8 cellular contexts compared by ENCODE assay signal in the genomic region with DNA sequence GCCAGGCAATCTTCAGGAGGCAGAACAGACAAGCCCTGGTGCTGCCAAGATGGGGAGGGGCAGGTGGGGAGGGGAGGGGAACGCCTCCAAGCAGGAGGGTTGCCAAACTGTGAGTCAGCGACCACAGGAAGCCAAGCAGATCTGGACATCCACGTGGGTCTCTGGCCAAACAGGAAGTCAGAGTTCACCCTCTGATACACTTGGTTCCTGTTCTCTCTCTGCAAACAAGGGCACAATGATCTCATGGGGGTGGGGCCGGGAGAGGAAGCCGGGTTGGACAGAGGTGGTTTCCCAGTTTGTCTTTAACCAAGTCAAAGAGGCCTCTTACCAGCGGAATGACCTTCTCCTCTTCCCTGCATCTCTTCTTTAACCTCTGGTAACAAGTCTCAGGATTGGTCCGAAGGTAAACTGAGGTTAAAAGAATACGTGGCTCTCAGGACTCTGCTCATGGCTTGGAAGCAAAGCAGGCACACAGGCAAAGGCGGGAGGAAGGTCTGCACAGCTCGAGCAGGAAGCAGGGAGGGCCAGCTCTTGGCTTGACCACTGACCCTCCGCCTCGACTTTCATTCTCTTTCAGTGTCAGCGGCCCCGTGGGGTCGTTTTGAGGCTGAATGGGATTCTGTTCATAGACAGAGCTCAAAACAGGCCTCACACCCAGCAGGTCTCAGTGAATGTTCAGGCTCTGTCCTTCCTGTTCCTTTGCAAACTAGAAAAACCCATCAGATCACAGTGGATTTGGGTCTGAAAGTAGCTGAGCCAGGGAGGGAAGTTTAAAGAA. TPM values are rescaled to one million over a fixed set of nuclear protein-coding genes. Genes with fewer than 3 reads are reported as not detected.
A peak's percentile ranks its signal among the peaks of the same experiment; 100 is the strongest.
DNase-seq lines count a peak whose midpoint lies in the region; ATAC-seq and TF ChIP-seq lines count a peak whose summit lies in the region.

No MANE protein-coding gene starts in this region.

- intact Hi-C loops in ovary (cut with DNase I), result loop anchor here in 3 of 4 donors (5.0 kb wide), 1 partner anchor 35 kb away; a partner anchor contains a TSS

- no peaks in the 10 kb centered on the region for H4K20me1 ChIP-seq in BLaER1 treated with 17β-estradiol and CSF1 and Interleukin-3, amounts not matched to agents 10 nM and 100 nM

- peaks cover 78 to 97% (median 91%) of the 10 kb centered on the region in 10 experiments for H3K4me1 ChIP-seq in BLaER1 treated with 17β-estradiol and CSF1 and Interleukin-3, amounts not matched to agents 10 nM and 100 nM
- peaks cover 42% of the 10 kb centered on the region for H3K4me1 ChIP-seq in RWPE2 (ENCODE audit: insufficient read depth, poor library complexity, severe bottlenecking)
- peaks cover 8 to 78% (median 49%) of the 10 kb centered on the region in 3 donors for H3K4me1 ChIP-seq in gastroesophageal sphincter
- peaks cover 21% of the 10 kb centered on the region for H3K4me1 ChIP-seq in ovary (ENCODE audit: insufficient read depth)
- H3K4me1 ChIP-seq in thymus (ENCODE audit: control insufficient read depth, insufficient read depth, low read length), result peaks cover 40% of the 10 kb centered on the region

- DNase-seq in RWPE2 (ENCODE audit: low spot score) (peak; percentile 97), ovary (peak; percentile 99)
- peak; percentile 71 for DNase-seq in activated naive CD4-positive, alpha-beta T cell treated with Interleukin-2 at 50 U/mL for 16 hours

- TF ChIP-seq EP300 in gastroesophageal sphincter (IDR thresholded peaks at IDR 0.05) (no peak), ovary (IDR thresholded peaks at IDR 0.05) (no peak)

- H3K9me3 ChIP-seq in BLaER1 treated with 17β-estradiol and CSF1 and Interleukin-3, amounts not matched to agents 10 nM and 100 nM (replicated peaks in 1 of 11), result no peaks in the 10 kb centered on the region
- no peaks in the 10 kb centered on the region for H3K9me3 ChIP-seq in RWPE2 (ENCODE audit: severe bottlenecking)
- no peaks in the 10 kb centered on the region for H3K9me3 ChIP-seq in gastroesophageal sphincter
- H3K9me3 ChIP-seq in ovary, result no peaks in the 10 kb centered on the region
- H3K9me3 ChIP-seq in thymus (ENCODE audit: control insufficient read depth), result no peaks in the 10 kb centered on the region

- TF ChIP-seq POLR2A in gastroesophageal sphincter (IDR thresholded peaks at IDR 0.05), result peak; percentile 18 to 27
- TF ChIP-seq POLR2A in ovary (IDR thresholded peaks at IDR 0.05), result peak; percentile 55

- WGBS in gastroesophageal sphincter (ENCODE audit: low coverage in 1 of 2), 2 donors, result 15 to 39% methylated on average over 7 of the region's 15 CpGs
- 4 to 6% (median 5%) methylated on average over 14 to 15 of the region's 15 CpGs for WGBS in ovary, 3 donors
- 25% methylated on average over 15 of the region's 15 CpGs for WGBS in thymus

- no peaks in the 10 kb centered on the region for H3K27me3 ChIP-seq in BLaER1 treated with 17β-estradiol and CSF1 and Interleukin-3, amounts not matched to agents 10 nM and 100 nM
- H3K27me3 ChIP-seq in RWPE2 (ENCODE audit: insufficient read depth, poor library complexity, severe bottlenecking) (no peaks in the 10 kb centered on the region), gastroesophageal sphincter (no peaks in the 10 kb centered on the region), ovary (no peaks in the 10 kb centered on the region), thymus (ENCODE audit: control insufficient read depth, insufficient read depth) (no peaks in the 10 kb centered on the region)

- H3K4me2 ChIP-seq in BLaER1 treated with 17β-estradiol and CSF1 and Interleukin-3, amounts not matched to agents 10 nM and 100 nM, result peak overlapping the region; percentile 87 to 99 (median 97)

- no peak for TF ChIP-seq CTCF in RWPE2 (IDR thresholded peaks at IDR 0.05; ENCODE audit: poor library complexity, severe bottlenecking)
- no peak for TF ChIP-seq CTCF in gastroesophageal sphincter (IDR thresholded peaks at IDR 0.05)
- TF ChIP-seq CTCF in ovary (IDR thresholded peaks at IDR 0.05), result no peak

- ATAC-seq in GM19372 (IDR thresholded peaks at IDR 0.05; ENCODE audit: low read depth, unreplicated experiment), result peak; percentile 99
- peak; percentile 96 for ATAC-seq in HG03521 (IDR thresholded peaks at IDR 0.05; ENCODE audit: unreplicated experiment)
- ATAC-seq in RWPE2 (ENCODE audit: low read depth), result peak; percentile 88
- ATAC-seq in gastroesophageal sphincter, result peak; percentile 95

- H3K4me3 ChIP-seq in BLaER1 treated with 17β-estradiol and CSF1 and Interleukin-3, amounts not matched to agents 10 nM and 100 nM, result peak overlapping the region; percentile 27 to 72 (median 56); a peak in 18 of 20 replicates
- H3K4me3 ChIP-seq in RWPE2 (ENCODE audit: severe bottlenecking) (no peak overlapping the region), gastroesophageal sphincter (peak overlapping the region in 1 of 2 donors; percentile 16), ovary (peak overlapping the region; percentile 15), thymus (ENCODE audit: low read length) (no peak overlapping the region)

- H3K27ac ChIP-seq in BLaER1 treated with 17β-estradiol and CSF1 and Interleukin-3, amounts not matched to agents 10 nM and 100 nM, result peak overlapping the region; percentile 92 to 100 (median 99)
- H3K27ac ChIP-seq in RWPE2 (ENCODE audit: poor library complexity, severe bottlenecking), result peak overlapping the region; percentile 88
- peak overlapping the region; percentile 57 to 95 (median 88) for H3K27ac ChIP-seq in gastroesophageal sphincter
- H3K27ac ChIP-seq in ovary, result peak overlapping the region; percentile 84 to 86
- H3K27ac ChIP-seq in thymus (ENCODE audit: low read depth), result peak overlapping the region; percentile 90

- H3K9ac ChIP-seq in BLaER1 treated with 17β-estradiol and CSF1 and Interleukin-3, amounts not matched to agents 10 nM and 100 nM, result peak overlapping the region; percentile 87 to 98 (median 95)

- peaks cover 0 to 18% (median 0%) of the 10 kb centered on the region in 11 experiments; a peak in 2 of 22 replicates for H3K36me3 ChIP-seq in BLaER1 treated with 17β-estradiol and CSF1 and Interleukin-3, amounts not matched to agents 10 nM and 100 nM
- H3K36me3 ChIP-seq in RWPE2 (ENCODE audit: low read depth) (peaks cover 14% of the 10 kb centered on the region), gastroesophageal sphincter (peaks cover 0 to 47% of the 10 kb centered on the region in 2 donors), ovary (no peaks in the 10 kb centered on the region), thymus (ENCODE audit: control insufficient read depth, insufficient read depth) (no peaks in the 10 kb centered on the region)

RNA-seq across cellular contexts. Expression of a gene that starts 32.9 kb away (rescaled TPM):
- total RNA-seq in gastroesophageal sphincter (10 to 100 TPM; 32.7 to 42.8 (median 37.0) TPM), ovary (10 to 100 TPM; 17.0 to 42.0 (median 34.0) TPM)
- polyA plus RNA-seq in ovary (10 to 100 TPM; 21.1 to 80.6 TPM), thymus (15.9 TPM)

RNA-seq across cellular contexts. Expression of a gene that starts 35.4 kb away (rescaled TPM):
- total RNA-seq in gastroesophageal sphincter, result 10 to 100 TPM; 13.1 to 31.5 (median 17.9) TPM
- 10 to 100 TPM; 22.3 to 46.8 (median 30.6) TPM for total RNA-seq in ovary
- polyA plus RNA-seq in ovary, result 10 to 100 TPM; 34.2 to 36.7 TPM
- 53.8 TPM for polyA plus RNA-seq in thymus

RNA-seq across cellular contexts. Expression of a gene that starts 49.2 kb away (rescaled TPM):
- total RNA-seq in gastroesophageal sphincter, result under 1 TPM in 1 of 4 donors, not detected in 3; 0.89 TPM
- total RNA-seq in ovary, result 1 to 10 TPM; 1.0 to 7.1 (median 4.9) TPM
- under 1 TPM; 0.22 to 0.54 TPM for polyA plus RNA-seq in ovary
- 0.64 TPM for polyA plus RNA-seq in thymus

Comparison
In these comparisons a context has a peak if more than half of its experiments do, and no peak if none do; other contexts are left out.
1. H3K4me3 ChIP-seq: peak in BLaER1 treated with 17β-estradiol and CSF1 and Interleukin-3, amounts not matched to agents 10 nM and 100 nM (10 of 10) and ovary (single experiment); none in RWPE2 (single experiment) and thymus (single experiment).
2. Peak in every context shown above with its lines, with median percentiles within 50 percentile points of each other: H3K27ac ChIP-seq, ATAC-seq and DNase-seq.